ENCODE assay signal across 8 cellular contexts in genomic region chr1:230123280-230124186, GRCh38. TPM values are rescaled to one million over a fixed set of nuclear protein-coding genes. Genes with fewer than 3 reads are reported as not detected.
A peak's percentile ranks its signal among the peaks of the same experiment; 100 is the strongest.
DNase-seq lines count a peak whose midpoint lies in the region; ATAC-seq and TF ChIP-seq lines count a peak whose summit lies in the region.

No MANE protein-coding gene starts in this region.

- peaks cover 1% of the 10 kb centered on the region for H3K79me1 ChIP-seq in neuronal stem cell (ENCODE audit: low read depth, low read length)

- H4K91ac ChIP-seq in neuronal stem cell (ENCODE audit: low read depth, low read length, poor library complexity) = no peak overlapping the region

- H4K20me1 ChIP-seq in SK-N-SH (ENCODE audit: insufficient read depth) = peaks cover 57% of the 10 kb centered on the region

- H3K4ac ChIP-seq in neuronal stem cell (ENCODE audit: low read length) = no peak overlapping the region

- H3F3A ChIP-seq in SK-N-SH (replicated peaks; ENCODE audit: insufficient read depth) = no peaks in the 10 kb centered on the region

- DNase-seq in stimulated activated CD4-positive, alpha-beta T cell treated with anti-CD3 and anti-CD28 coated beads, Interleukin-4, amount 100 ng/mL, for 24 hours = peak; percentile 34
- no peak for DNase-seq in stimulated activated CD4-positive, alpha-beta T cell treated with anti-CD3 and anti-CD28 coated beads, Interleukin-12 subunit alpha, Interleukin-12 subunit beta, amount 100 ng/mL, for 4 hours
- DNase-seq in activated T-helper 1 cell treated with anti-CD3 and anti-CD28 coated beads, Interleukin-12 subunit alpha, Interleukin-12 subunit beta, Interleukin-2, Interleukin-4 antibody, amounts not matched to agents 30 ng/mL and 10 ng/mL and 1 ng/mL, durations not matched to agents 14 hours and 24 hours and 36 hours (ENCODE audit: low spot score) = peak; percentile 47
- DNase-seq in SK-N-SH (no peak), H7 (no peak), hippocampal formation (lab: John Stamatoyannopoulos, UW) (no peak), neuronal stem cell (ENCODE audit: low spot score) (no peak)

- TF ChIP-seq CTCF in SK-N-SH (IDR thresholded peaks at IDR 0.05) = no peak

- no peak overlapping the region for H2BK12ac ChIP-seq in neuronal stem cell (ENCODE audit: low read length)

- no peak for TF ChIP-seq RAD21 in SK-N-SH (IDR thresholded peaks at IDR 0.05; ENCODE audit: low read length)

- H3K9ac ChIP-seq in SK-N-SH = no peak overlapping the region
- no peak overlapping the region for H3K9ac ChIP-seq in neuronal stem cell (ENCODE audit: low read depth, low read length, poor library complexity)

- no peak overlapping the region for H3K18ac ChIP-seq in neuronal stem cell (ENCODE audit: low read length)

- no peak overlapping the region for H3K4me3 ChIP-seq in SK-N-SH (ENCODE audit: low read depth in 2 of 2, low read length in 1 of 2)
- H3K4me3 ChIP-seq in H7 (ENCODE audit: insufficient read depth, low read depth, low read length) = no peak overlapping the region
- no peak overlapping the region for H3K4me3 ChIP-seq in neuronal stem cell (ENCODE audit: low read length in 2 of 2)

- H3K27ac Mint-ChIP-seq in activated T-helper 1 cell treated with anti-CD3 and anti-CD28 coated beads, Interleukin-12 subunit alpha, Interleukin-12 subunit beta, Interleukin-2, Interleukin-4 antibody, amounts not matched to agents 30 ng/mL and 10 ng/mL and 1 ng/mL, durations not matched to agents 14 hours and 24 hours and 36 hours = peak overlapping the region; percentile 73

- ATAC-seq in HG03066 (IDR thresholded peaks at IDR 0.05; ENCODE audit: low read depth, unreplicated experiment) = peak; percentile 88

- H3K27me3 ChIP-seq in SK-N-SH (ENCODE audit: insufficient read depth) = no peaks in the 10 kb centered on the region
- H3K27me3 ChIP-seq in H7 (ENCODE audit: control insufficient read depth, insufficient read depth, low read length) = no peaks in the 10 kb centered on the region
- H3K27me3 ChIP-seq in neuronal stem cell (ENCODE audit: control insufficient read depth in 3 of 3, insufficient read depth in 3 of 3, low read depth in 1 of 3, low read length in 3 of 3) = no peaks in the 10 kb centered on the region

- H3K4me1 ChIP-seq in SK-N-SH (ENCODE audit: control insufficient read depth in 1 of 2, insufficient read depth in 2 of 2, low read depth in 1 of 2, low read length in 1 of 2) (peaks cover 27 to 34% of the 10 kb centered on the region in 2 experiments; a peak in 2 of 4 replicates), neuronal stem cell (ENCODE audit: control insufficient read depth in 2 of 2, insufficient read depth in 1 of 2, low read depth in 1 of 2, low read length in 2 of 2) (peaks cover 14 to 23% of the 10 kb centered on the region in 2 donors)

- no peak overlapping the region for H2BK15ac ChIP-seq in neuronal stem cell (ENCODE audit: low read length)

- WGBS in SK-N-SH (ENCODE audit: low lambda C conversion rate) = 90% methylated on average over 13 of the region's 13 CpGs
- no CpG with 5 or more reads among the region's 13 CpGs for WGBS in neuronal stem cell (ENCODE audit: extremely low coverage in 2 of 2, insufficient read length in 2 of 2, insufficient replicate concordance in 1 of 2), 2 donors

- no peak overlapping the region for H3K14ac ChIP-seq in neuronal stem cell (ENCODE audit: low read length)

- H3K9me3 ChIP-seq in SK-N-SH (no peaks in the 10 kb centered on the region), neuronal stem cell (replicated peaks in 1 of 2; ENCODE audit: control insufficient read depth in 2 of 2, insufficient read depth in 1 of 2, low read depth in 1 of 2, low read length in 2 of 2) (no peaks in the 10 kb centered on the region)

- no peaks in the 10 kb centered on the region for H3K9me2 ChIP-seq in SK-N-SH

- no peak overlapping the region for H2BK5ac ChIP-seq in neuronal stem cell (ENCODE audit: low read length)

- no peak overlapping the region for H2AK5ac ChIP-seq in neuronal stem cell (ENCODE audit: low read depth, low read length)

- intact Hi-C loops in activated T-helper 1 cell treated with anti-CD3 and anti-CD28 coated beads, Interleukin-12 subunit alpha, Interleukin-12 subunit beta, Interleukin-2, Interleukin-4 antibody, amounts not matched to agents 30 ng/mL and 10 ng/mL and 1 ng/mL, durations not matched to agents 14 hours and 24 hours and 36 hours (cut with micrococcal nuclease) = loop anchor here (1.0 kb wide), 3 partner anchors 13 to 39 kb away; no protein-coding TSS in a partner anchor

- H3K4me2 ChIP-seq in SK-N-SH (no peak overlapping the region), neuronal stem cell (ENCODE audit: insufficient read depth, low read length, poor library complexity, severe bottlenecking) (no peak overlapping the region)

- H2BK120ac ChIP-seq in neuronal stem cell (ENCODE audit: low read depth, low read length) = no peak overlapping the region

- H3K9me3 Mint-ChIP-seq in activated T-helper 1 cell treated with anti-CD3 and anti-CD28 coated beads, Interleukin-12 subunit alpha, Interleukin-12 subunit beta, Interleukin-2, Interleukin-4 antibody, amounts not matched to agents 30 ng/mL and 10 ng/mL and 1 ng/mL, durations not matched to agents 14 hours and 24 hours and 36 hours = no peaks in the 10 kb centered on the region

- no peak overlapping the region for H4K8ac ChIP-seq in neuronal stem cell (ENCODE audit: low read depth, low read length)

- H3K27ac ChIP-seq in SK-N-SH (ENCODE audit: low read depth in 2 of 2, low read length in 1 of 2) (no peak overlapping the region), neuronal stem cell (replicated peaks; ENCODE audit: low read length) (no peak overlapping the region)

- H3K79me2 ChIP-seq in SK-N-SH (ENCODE audit: insufficient read depth) = peaks cover 92% of the 10 kb centered on the region

- H3K36me3 Mint-ChIP-seq in activated T-helper 1 cell treated with anti-CD3 and anti-CD28 coated beads, Interleukin-12 subunit alpha, Interleukin-12 subunit beta, Interleukin-2, Interleukin-4 antibody, amounts not matched to agents 30 ng/mL and 10 ng/mL and 1 ng/mL, durations not matched to agents 14 hours and 24 hours and 36 hours (ENCODE audit: low read depth) = peaks cover 19% of the 10 kb centered on the region

- CTCF ChIA-PET in SK-N-SH (lab: Yijun Ruan, JAX) = no interaction called here

- H3K36me3 ChIP-seq in SK-N-SH (replicated peaks in 1 of 2; ENCODE audit: control insufficient read depth in 1 of 2, insufficient read depth in 2 of 2, low read length in 1 of 2) (peaks cover 7 to 8% of the 10 kb centered on the region in 2 experiments), H7 (replicated peaks; ENCODE audit: control insufficient read depth, insufficient read depth, low read length) (no peaks in the 10 kb centered on the region), neuronal stem cell (replicated peaks in 1 of 2; ENCODE audit: control insufficient read depth in 2 of 2, insufficient read depth in 2 of 2, low read length in 2 of 2) (peaks cover 0 to 10% of the 10 kb centered on the region in 2 donors)

- no peak for TF ChIP-seq EP300 in SK-N-SH (IDR thresholded peaks at IDR 0.05; ENCODE audit: borderline replicate concordance in 1 of 2, low read depth in 1 of 2, low read length in 1 of 2)

- peaks cover 68% of the 10 kb centered on the region for H3K4me1 Mint-ChIP-seq in activated T-helper 1 cell treated with anti-CD3 and anti-CD28 coated beads, Interleukin-12 subunit alpha, Interleukin-12 subunit beta, Interleukin-2, Interleukin-4 antibody, amounts not matched to agents 30 ng/mL and 10 ng/mL and 1 ng/mL, durations not matched to agents 14 hours and 24 hours and 36 hours (ENCODE audit: low read depth)

- no peak overlapping the region for H2AFZ ChIP-seq in SK-N-SH (ENCODE audit: low read depth)
- H2AFZ ChIP-seq in neuronal stem cell (ENCODE audit: low read length) = no peak overlapping the region

- H3K4me3 Mint-ChIP-seq in activated T-helper 1 cell treated with anti-CD3 and anti-CD28 coated beads, Interleukin-12 subunit alpha, Interleukin-12 subunit beta, Interleukin-2, Interleukin-4 antibody, amounts not matched to agents 30 ng/mL and 10 ng/mL and 1 ng/mL, durations not matched to agents 14 hours and 24 hours and 36 hours = peak overlapping the region; percentile 45

- H3K23ac ChIP-seq in neuronal stem cell (ENCODE audit: low read depth, low read length, poor library complexity) = no peak overlapping the region

- H3K27me3 Mint-ChIP-seq in activated T-helper 1 cell treated with anti-CD3 and anti-CD28 coated beads, Interleukin-12 subunit alpha, Interleukin-12 subunit beta, Interleukin-2, Interleukin-4 antibody, amounts not matched to agents 30 ng/mL and 10 ng/mL and 1 ng/mL, durations not matched to agents 14 hours and 24 hours and 36 hours (ENCODE audit: insufficient read depth) = no peaks in the 10 kb centered on the region

- POLR2A ChIA-PET in SK-N-SH (lab: Yijun Ruan, JAX) = no interaction called here

TF ChIP-seq in SK-N-SH, 30 proteins besides CTCF, POLR2A, EP300 and RAD21 (continues in another document):
- no peak for TF ChIP-seq MAX (IDR thresholded peaks at IDR 0.05; ENCODE audit: low read depth)
- no peak for TF ChIP-seq JUND (IDR thresholded peaks at IDR 0.05)
- no peak for TF ChIP-seq GABPA (IDR thresholded peaks at IDR 0.05; ENCODE audit: low read depth)

RNA-seq across cellular contexts. Expression of gene GALNT2, which starts 56.5 kb away (rescaled TPM):
- total RNA-seq in activated T-helper 1 cell treated with anti-CD3 and anti-CD28 coated beads, Interleukin-12 subunit alpha, Interleukin-12 subunit beta, Interleukin-2, Interleukin-4 antibody, amounts not matched to agents 30 ng/mL and 10 ng/mL and 1 ng/mL, durations not matched to agents 14 hours and 24 hours and 36 hours = 67.6 and 67.9 TPM in 2 replicates
- 99.8 and 118 TPM in 2 replicates for polyA plus RNA-seq in SK-N-SH (2012; rRNA removed)
- polyA plus RNA-seq in SK-N-SH (2012; cell fraction: cytosol; rRNA removed) = 81.8 and 111 TPM in 2 replicates
- 93.4 and 117 TPM in 2 replicates for polyA plus RNA-seq in SK-N-SH (2012; cell fraction: nucleus; rRNA removed)
- 99.1 and 105 TPM in 2 replicates for total RNA-seq in H7 (2014; rRNA removed; shearing (Covaris generic))
- 40.1 TPM for polyA plus RNA-seq in neuronal stem cell (2013, experiment 1 of 2)
- polyA plus RNA-seq in neuronal stem cell (2013, experiment 2 of 2) = 39.4 TPM

Comparison
In these comparisons a context has a peak if more than half of its experiments do, and no peak if none do; other contexts are left out.
1. DNase-seq: peak in stimulated activated CD4-positive, alpha-beta T cell treated with anti-CD3 and anti-CD28 coated beads, Interleukin-4, amount 100 ng/mL, for 24 hours (single experiment) and activated T-helper 1 cell treated with anti-CD3 and anti-CD28 coated beads, Interleukin-12 subunit alpha, Interleukin-12 subunit beta, Interleukin-2, Interleukin-4 antibody, amounts not matched to agents 30 ng/mL and 10 ng/mL and 1 ng/mL, durations not matched to agents 14 hours and 24 hours and 36 hours (single experiment); none in stimulated activated CD4-positive, alpha-beta T cell treated with anti-CD3 and anti-CD28 coated beads, Interleukin-12 subunit alpha, Interleukin-12 subunit beta, amount 100 ng/mL, for 4 hours (single experiment), SK-N-SH (single experiment), H7 (single experiment), hippocampal formation (0 of 2) and neuronal stem cell (single experiment).